ENCODE assay signal across 17 cellular contexts in genomic region chr20:890671-891070, GRCh38. TPM values are rescaled to one million over a fixed set of nuclear protein-coding genes. Genes with fewer than 3 reads are reported as not detected.
"Had no signal": no experiment of that assay in that cellular context is flagged by ENCODE, and none has a peak within 500 bp of the region (broad histone marks: within the 10 kb centered on the region; RNA-seq: fewer than 3 reads in every experiment).

No MANE protein-coding gene starts in this region.

- DNase-seq: activated CD4-positive, alpha-beta T cell treated with anti-CD3 and anti-CD28 coated beads for 1 hour; activated gamma-delta T cell treated with Interleukin-2 at 50 U/mL for 16 hours; mesendoderm; naive thymus-derived CD4-positive, alpha-beta T cell; stomach; T-helper 2 cell; upper lobe of right lung had no signal

- H3K36me3 ChIP-seq: adrenal gland, cardiac muscle cell, gastrocnemius medialis, stomach, upper lobe of right lung, WERI-Rb-1 had no signal

- H3K9me3 Mint-ChIP-seq: activated naive CD4-positive, alpha-beta T cell treated with anti-CD3 and anti-CD28 coated beads, Interleukin-2, amount 50 U/mL, for 72 hours; activated T-helper 1 cell treated with anti-CD3 and anti-CD28 coated beads, Interleukin-12 subunit alpha, Interleukin-12 subunit beta, Interleukin-2, Interleukin-4 antibody, amounts not matched to agents 30 ng/mL and 10 ng/mL and 1 ng/mL, durations not matched to agents 14 hours and 24 hours and 36 hours; naive thymus-derived CD4-positive, alpha-beta T cell had no signal

- H3K9me3 ChIP-seq: adrenal gland, gastrocnemius medialis, stomach, testis, upper lobe of right lung had no signal

- H3K27me3 ChIP-seq: adrenal gland, gastrocnemius medialis, testis, upper lobe of right lung had no signal

- H3K27ac Mint-ChIP-seq: activated T-helper 1 cell treated with anti-CD3 and anti-CD28 coated beads, Interleukin-12 subunit alpha, Interleukin-12 subunit beta, Interleukin-2, Interleukin-4 antibody, amounts not matched to agents 30 ng/mL and 10 ng/mL and 1 ng/mL, durations not matched to agents 14 hours and 24 hours and 36 hours; naive thymus-derived CD4-positive, alpha-beta T cell had no signal

- H3K4me3 ChIP-seq: adrenal gland, cardiac muscle cell, gastrocnemius medialis, stomach, testis, upper lobe of right lung had no signal

- H3K4me3 Mint-ChIP-seq: activated T-helper 1 cell treated with anti-CD3 and anti-CD28 coated beads, Interleukin-12 subunit alpha, Interleukin-12 subunit beta, Interleukin-2, Interleukin-4 antibody, amounts not matched to agents 30 ng/mL and 10 ng/mL and 1 ng/mL, durations not matched to agents 14 hours and 24 hours and 36 hours; naive thymus-derived CD4-positive, alpha-beta T cell had no signal

- H3K27ac ChIP-seq: cardiac muscle cell, stomach, testis, upper lobe of right lung, WERI-Rb-1 had no signal

- H3K36me3 Mint-ChIP-seq: activated naive CD4-positive, alpha-beta T cell treated with anti-CD3 and anti-CD28 coated beads, Interleukin-2, amount 50 U/mL, for 72 hours; naive thymus-derived CD4-positive, alpha-beta T cell had no signal

- ATAC-seq: activated naive CD4-positive, alpha-beta T cell treated with anti-CD3 and anti-CD28 coated beads, Interleukin-2, amount 50 U/mL, for 72 hours had no signal

RNA-seq across cellular contexts. Expression of gene ANGPT4, which starts 25.5 kb away (rescaled TPM):
- total RNA-seq: activated CD8-positive, alpha-beta memory T cell treated with anti-CD3 and anti-CD28 coated beads for 36 hours; activated T-helper 1 cell treated with anti-CD3 and anti-CD28 coated beads, Interleukin-12 subunit alpha, Interleukin-12 subunit beta, Interleukin-2, Interleukin-4 antibody, amounts not matched to agents 30 ng/mL and 10 ng/mL and 1 ng/mL, durations not matched to agents 14 hours and 24 hours and 36 hours; epithelial cell of proximal tubule; naive thymus-derived CD4-positive, alpha-beta T cell; SK-MEL-5 had no signal
- polyA plus RNA-seq: naive thymus-derived CD4-positive, alpha-beta T cell had no signal
